ENCODE assay signal across 8 cellular contexts in genomic region chr2:175004980-175005832, GRCh38. TPM values are rescaled to one million over a fixed set of nuclear protein-coding genes. Genes with fewer than 3 reads are reported as not detected.
DNase-seq lines count a peak whose midpoint lies in the region; ATAC-seq and TF ChIP-seq lines count a peak whose summit lies in the region.

CHN1 (minus strand) TSS chr2:175005381; CDS start chr2:175004912, 469 bp downstream.

- peaks cover 65% of the 10 kb centered on the region for H3K27me3 Mint-ChIP-seq in CD8-positive, alpha-beta T cell (ENCODE audit: low read depth)
- peaks cover 67% of the 10 kb centered on the region for H3K27me3 Mint-ChIP-seq in activated naive CD4-positive, alpha-beta T cell treated with anti-CD3 and anti-CD28 coated beads, Interleukin-2, amount 10 ng/mL, durations not matched to agents 7 days and 5 days
- peaks cover 6% of the 10 kb centered on the region for H3K27me3 Mint-ChIP-seq in glutamatergic neuron (ENCODE audit: unreplicated experiment)
- peaks cover 33% of the 10 kb centered on the region for H3K27me3 Mint-ChIP-seq in osteocyte (ENCODE audit: unreplicated experiment)

- peak within 1 kb of the TSS; percentile 86 for H3K4me3 Mint-ChIP-seq in CD8-positive, alpha-beta T cell
- H3K4me3 Mint-ChIP-seq in activated naive CD4-positive, alpha-beta T cell treated with anti-CD3 and anti-CD28 coated beads, Interleukin-2, amount 10 ng/mL, durations not matched to agents 7 days and 5 days: peak within 1 kb of the TSS; percentile 77
- H3K4me3 Mint-ChIP-seq in glutamatergic neuron (ENCODE audit: unreplicated experiment) (peak within 1 kb of the TSS; percentile 96), osteocyte (ENCODE audit: unreplicated experiment) (peak within 1 kb of the TSS; percentile 89)

- under 1% methylated on average over 92 of the region's 92 CpGs for WGBS in HUES64

- ATAC-seq in CD8-positive, alpha-beta T cell: peak; percentile 97
- ATAC-seq in thoracic aorta (ENCODE audit: insufficient number of reproducible peaks, low FRiP score, low read depth): peak; percentile 71

- intact Hi-C loops in CD8-positive, alpha-beta T cell (cut with DNase I, micrococcal nuclease): loop anchor here in 1 of 2 experiments (10.0 kb wide), 1 partner anchor 450 kb away; no protein-coding TSS in a partner anchor

- peaks cover 17% of the 10 kb centered on the region for H3K27me3 ChIP-seq in CD8-positive, alpha-beta T cell (ENCODE audit: insufficient read depth, low read length)
- H3K27me3 ChIP-seq in HUES64 (ENCODE audit: insufficient read depth, low read length) (no peaks in the 10 kb centered on the region), thoracic aorta (replicated peaks; ENCODE audit: insufficient read depth) (no peaks in the 10 kb centered on the region)

- H3K9ac ChIP-seq in HUES64 (ENCODE audit: low read depth, low read length): peak within 1 kb of the TSS; percentile 95

- H3K9me3 ChIP-seq in CD8-positive, alpha-beta T cell (ENCODE audit: low read length): no peaks in the 10 kb centered on the region
- H3K9me3 ChIP-seq in HUES64 (ENCODE audit: insufficient read depth, low read depth, low read length): no peaks in the 10 kb centered on the region
- H3K9me3 ChIP-seq in thoracic aorta: no peaks in the 10 kb centered on the region

- CTCF ChIA-PET in CD8-positive, alpha-beta T cell (lab: Charles Lee): interaction anchor here (0.9 to 1.9 kb wide), 2 partner anchors 256 to 306 kb away, joined by 3 to 5 read pairs; no protein-coding TSS in a partner anchor
- CTCF ChIA-PET in activated naive CD4-positive, alpha-beta T cell treated with anti-CD3 and anti-CD28 coated beads, Interleukin-2, amount 10 ng/mL, durations not matched to agents 7 days and 5 days (lab: Charles Lee): interaction anchor here (0.7 to 1.6 kb wide), 11 partner anchors 10 to 389 kb away, joined by 3 to 7 read pairs (median 3); no protein-coding TSS in a partner anchor

- POLR2A ChIA-PET in CD8-positive, alpha-beta T cell (lab: Charles Lee): interaction anchor here (0.7 to 1.4 kb wide), 2 partner anchors 58 to 307 kb away, joined by 4 to 8 read pairs; no protein-coding TSS in a partner anchor

- H3K4me3 ChIP-seq in CD8-positive, alpha-beta T cell (ENCODE audit: low read depth, low read length): peak within 1 kb of the TSS; percentile 63
- peak within 1 kb of the TSS; percentile 92 for H3K4me3 ChIP-seq in HUES64 (ENCODE audit: low read length)
- peak within 1 kb of the TSS; percentile 93 for H3K4me3 ChIP-seq in thoracic aorta

- no peak within 1 kb of the TSS for H3K27ac ChIP-seq in CD8-positive, alpha-beta T cell (ENCODE audit: low read depth, low read length)
- H3K27ac ChIP-seq in HUES64 (ENCODE audit: low read depth, low read length): peak within 1 kb of the TSS; percentile 92
- peak within 1 kb of the TSS; percentile 86 to 93 for H3K27ac ChIP-seq in thoracic aorta

- no peaks in the 10 kb centered on the region for H3K9me3 Mint-ChIP-seq in CD8-positive, alpha-beta T cell
- no peaks in the 10 kb centered on the region for H3K9me3 Mint-ChIP-seq in activated naive CD4-positive, alpha-beta T cell treated with anti-CD3 and anti-CD28 coated beads, Interleukin-2, amount 10 ng/mL, durations not matched to agents 7 days and 5 days
- H3K9me3 Mint-ChIP-seq in glutamatergic neuron (ENCODE audit: unreplicated experiment): peaks cover 14% of the 10 kb centered on the region
- no peaks in the 10 kb centered on the region for H3K9me3 Mint-ChIP-seq in osteocyte (ENCODE audit: unreplicated experiment)

- peak; percentile 32 to 75 (median 54) for DNase-seq in CD8-positive, alpha-beta T cell
- peak; percentile 75 for DNase-seq in GM20000 (ENCODE audit: low spot score)
- DNase-seq in SHP77 (lab: John Stamatoyannopoulos, UW): peak; percentile 58 to 76
- DNase-seq in activated naive CD4-positive, alpha-beta T cell treated with anti-CD3 and anti-CD28 coated beads, Interleukin-2, amount 10 ng/mL, durations not matched to agents 7 days and 5 days: peak; percentile 77
- peak; percentile 96 for DNase-seq in glutamatergic neuron
- peak; percentile 91 for DNase-seq in osteocyte (ENCODE audit: extremely low spot score, unreplicated experiment)
- peak; percentile 38 for DNase-seq in thoracic aorta (ENCODE audit: low spot score)

- peaks cover 8% of the 10 kb centered on the region for H3K4me1 ChIP-seq in CD8-positive, alpha-beta T cell (ENCODE audit: insufficient read depth, low read length)
- H3K4me1 ChIP-seq in HUES64 (ENCODE audit: insufficient read depth, low read length): peaks cover 50% of the 10 kb centered on the region
- H3K4me1 ChIP-seq in thoracic aorta (ENCODE audit: control insufficient read depth in 1 of 2, low read depth in 2 of 2): peaks cover 18 to 40% of the 10 kb centered on the region in 2 donors

- H3K36me3 ChIP-seq in CD8-positive, alpha-beta T cell (ENCODE audit: insufficient read depth, low read length): no peaks in the 10 kb centered on the region
- H3K36me3 ChIP-seq in HUES64 (ENCODE audit: insufficient read depth, low read length) (no peaks in the 10 kb centered on the region), thoracic aorta (no peaks in the 10 kb centered on the region)

- H3K36me3 Mint-ChIP-seq in CD8-positive, alpha-beta T cell: no peaks in the 10 kb centered on the region
- no peaks in the 10 kb centered on the region for H3K36me3 Mint-ChIP-seq in activated naive CD4-positive, alpha-beta T cell treated with anti-CD3 and anti-CD28 coated beads, Interleukin-2, amount 10 ng/mL, durations not matched to agents 7 days and 5 days
- H3K36me3 Mint-ChIP-seq in glutamatergic neuron (ENCODE audit: unreplicated experiment) (no peaks in the 10 kb centered on the region), osteocyte (ENCODE audit: unreplicated experiment) (peaks cover 2% of the 10 kb centered on the region)

- peak; percentile 17 for TF ChIP-seq CTCF in CD8-positive, alpha-beta T cell (IDR thresholded peaks at IDR 0.05)
- no peak for TF ChIP-seq CTCF in GM20000 (IDR thresholded peaks at IDR 0.05; ENCODE audit: extremely low read depth, missing control alignments)
- TF ChIP-seq CTCF in glutamatergic neuron (IDR thresholded peaks at IDR 0.05; ENCODE audit: partially characterized antibody, unreplicated experiment): no peak
- TF ChIP-seq CTCF in osteocyte (IDR thresholded peaks at IDR 0.05): peak; percentile 9
- TF ChIP-seq CTCF in thoracic aorta (IDR thresholded peaks at IDR 0.05): peak; percentile 32

- H3K4me1 Mint-ChIP-seq in CD8-positive, alpha-beta T cell (ENCODE audit: low read depth): peaks cover 14% of the 10 kb centered on the region
- peaks cover 13% of the 10 kb centered on the region for H3K4me1 Mint-ChIP-seq in activated naive CD4-positive, alpha-beta T cell treated with anti-CD3 and anti-CD28 coated beads, Interleukin-2, amount 10 ng/mL, durations not matched to agents 7 days and 5 days
- H3K4me1 Mint-ChIP-seq in glutamatergic neuron (ENCODE audit: low read depth, unreplicated experiment) (peaks cover 32% of the 10 kb centered on the region), osteocyte (ENCODE audit: unreplicated experiment) (peaks cover 14% of the 10 kb centered on the region)

- no peak within 1 kb of the TSS for H3K27ac Mint-ChIP-seq in CD8-positive, alpha-beta T cell
- H3K27ac Mint-ChIP-seq in activated naive CD4-positive, alpha-beta T cell treated with anti-CD3 and anti-CD28 coated beads, Interleukin-2, amount 10 ng/mL, durations not matched to agents 7 days and 5 days: no peak within 1 kb of the TSS
- H3K27ac Mint-ChIP-seq in glutamatergic neuron (ENCODE audit: unreplicated experiment) (peak within 1 kb of the TSS; percentile 97), osteocyte (ENCODE audit: unreplicated experiment) (peak within 1 kb of the TSS; percentile 80)

RNA-seq across cellular contexts. Expression of gene CHN1, which starts in this region (rescaled TPM):
- total RNA-seq in CD8-positive, alpha-beta T cell: 1 to 10 TPM; 4.5 to 4.6 TPM
- polyA plus RNA-seq in HUES64 (2013, experiment 1 of 2): 40.0 TPM
- polyA plus RNA-seq in HUES64 (2013, experiment 2 of 2): 36.6 TPM
- total RNA-seq in glutamatergic neuron (ENCODE audit: unreplicated experiment) (212 TPM), osteocyte (22.3 and 23.7 TPM in 2 replicates), thoracic aorta (10 to 100 TPM; 13.3 to 30.7 TPM)

Comparison
In these comparisons a context has a peak if more than half of its experiments do, and no peak if none do; other contexts are left out.
1. DNase-seq: peak in every context shown above with its lines; median percentile 96 in glutamatergic neuron; 91 in osteocyte; 77 in activated naive CD4-positive, alpha-beta T cell treated with anti-CD3 and anti-CD28 coated beads, Interleukin-2, amount 10 ng/mL, durations not matched to agents 7 days and 5 days; 75 in GM20000; 67 in SHP77; 54 in CD8-positive, alpha-beta T cell; 38 in thoracic aorta.
2. H3K27ac Mint-ChIP-seq: peak in glutamatergic neuron (single experiment) and osteocyte (single experiment); none in CD8-positive, alpha-beta T cell (single experiment) and activated naive CD4-positive, alpha-beta T cell treated with anti-CD3 and anti-CD28 coated beads, Interleukin-2, amount 10 ng/mL, durations not matched to agents 7 days and 5 days (single experiment).
3. CTCF ChIP-seq: peak in CD8-positive, alpha-beta T cell (single experiment), osteocyte (single experiment) and thoracic aorta (single experiment); none in GM20000 (single experiment) and glutamatergic neuron (single experiment).
4. Peak in every context shown above with its lines, with median percentiles within 50 percentile points of each other: H3K4me3 ChIP-seq and H3K4me3 Mint-ChIP-seq.